ENCODE assay signal across 2 cellular contexts in genomic region chr2:42071762-42072161, GRCh38.
TF ChIP-seq lines count a peak whose summit lies in the region.

No MANE protein-coding gene starts in this region.

TF ChIP-seq in IMR-90, 13 proteins besides CTCF, POLR2A, EP300 and RAD21:
- TF ChIP-seq FOS (IDR thresholded peaks at IDR 0.05; ENCODE audit: low read depth, low read length) (no peak), SMC3 (IDR thresholded peaks at IDR 0.05; ENCODE audit: low read depth, low read length) (no peak), MAZ (IDR thresholded peaks at IDR 0.05; ENCODE audit: borderline replicate concordance, low read depth, low read length) (no peak), MXI1 (IDR thresholded peaks at IDR 0.05; ENCODE audit: borderline replicate concordance, low read depth, low read length) (no peak), MAFK (IDR thresholded peaks at IDR 0.05; ENCODE audit: low read depth, low read length) (no peak), NFE2L2 (IDR thresholded peaks at IDR 0.05; ENCODE audit: low read depth, low read length) (no peak), USF2 (IDR thresholded peaks at IDR 0.05; ENCODE audit: low read depth, low read length) (no peak), ELK1 (IDR thresholded peaks at IDR 0.05; ENCODE audit: borderline replicate concordance, low read depth, low read length) (no peak), CEBPB (IDR thresholded peaks at IDR 0.05; ENCODE audit: low read depth, low read length) (no peak)

TF ChIP-seq in HEK293T, 16 proteins besides CTCF, POLR2A, EP300 and RAD21:
- TF ChIP-seq HDGF (IDR thresholded peaks at IDR 0.05; ENCODE audit: borderline replicate concordance) (no peak), FOXK2 (IDR thresholded peaks at IDR 0.05) (no peak), ARNT (IDR thresholded peaks at IDR 0.05) (no peak), ZNF384 (IDR thresholded peaks at IDR 0.05) (no peak), PKNOX1 (IDR thresholded peaks at IDR 0.05) (no peak), SP1 (IDR thresholded peaks at IDR 0.05) (no peak), TARDBP (IDR thresholded peaks at IDR 0.05) (no peak), LEF1 (IDR thresholded peaks at IDR 0.05; ENCODE audit: borderline replicate concordance) (no peak), L3MBTL2 (conservative IDR thresholded peaks at IDR 0.05) (no peak), ELF4 (IDR thresholded peaks at IDR 0.05) (no peak), BHLHE40 (IDR thresholded peaks at IDR 0.05; ENCODE audit: borderline replicate concordance) (no peak)
